Comparison of ENCODE assay signal across 1 cellular context in genomic region chr9:127569819-127570401, GRCh38.
TF ChIP-seq lines count a peak whose summit lies in the region.

No MANE protein-coding gene starts in this region.

TF ChIP-seq in GM12878, 131 proteins besides CTCF, POLR2A, EP300 and RAD21:
- TF ChIP-seq PRDM15 (CRISPR knock-in tag; IDR thresholded peaks at IDR 0.05) (no peak), IKZF1 (conservative IDR thresholded peaks at IDR 0.05) (no peak), ZZZ3 (IDR thresholded peaks at IDR 0.05; ENCODE audit: control insufficient read depth, insufficient read length, low read depth) (no peak), SRF (IDR thresholded peaks at IDR 0.05; ENCODE audit: low read depth in 2 of 2, low read length in 2 of 2) (no peak), USF2 (IDR thresholded peaks at IDR 0.05; ENCODE audit: borderline replicate concordance, low read depth, low read length) (no peak), ESRRA (IDR thresholded peaks at IDR 0.05; ENCODE audit: low read length) (no peak), PML (IDR thresholded peaks at IDR 0.05; ENCODE audit: low read length) (no peak), ZNF622 (IDR thresholded peaks at IDR 0.05) (no peak), EGR1 (IDR thresholded peaks at IDR 0.05; ENCODE audit: borderline replicate concordance in 1 of 2, low read depth in 2 of 2, low read length in 2 of 2) (no peak), NKRF (conservative IDR thresholded peaks at IDR 0.05) (no peak), WRNIP1 (IDR thresholded peaks at IDR 0.05; ENCODE audit: borderline replicate concordance, low read depth, low read length) (no peak), KAT2A (conservative IDR thresholded peaks at IDR 0.05; ENCODE audit: control insufficient read depth, low read depth, low read length) (no peak), HCFC1 (IDR thresholded peaks at IDR 0.05; ENCODE audit: low read length) (no peak), CREM (IDR thresholded peaks at IDR 0.05; ENCODE audit: low read depth) (0 out of 2 replicates have a peak, but pooled peaks have one; percentile 11), CEBPZ (IDR thresholded peaks at IDR 0.05; ENCODE audit: low read depth, low read length) (no peak), ZBTB40 (IDR thresholded peaks at IDR 0.05; ENCODE audit: borderline replicate concordance) (no peak), TCF12 (IDR thresholded peaks at IDR 0.05; ENCODE audit: low read depth, low read length) (no peak), ZNF217 (IDR thresholded peaks at IDR 0.05) (no peak), RFX5 (IDR thresholded peaks at IDR 0.05; ENCODE audit: low read depth, low read length) (peak; percentile 94), CREB1 (IDR thresholded peaks at IDR 0.05; ENCODE audit: low read depth) (peak; percentile 61; the same call in 1 of the 2 replicates), CHD1 (IDR thresholded peaks at IDR 0.05; ENCODE audit: low read depth, low read length) (no peak), SP1 (IDR thresholded peaks at IDR 0.05; ENCODE audit: low read depth, low read length) (no peak), RCOR1 (conservative IDR thresholded peaks at IDR 0.05; ENCODE audit: low read depth, low read length) (no peak), EED (IDR thresholded peaks at IDR 0.05; ENCODE audit: low read depth) (no peak), PAX5 (IDR thresholded peaks at IDR 0.05; ENCODE audit: borderline replicate concordance, low read depth, low read length) (no peak)
